In the genomic region with DNA sequence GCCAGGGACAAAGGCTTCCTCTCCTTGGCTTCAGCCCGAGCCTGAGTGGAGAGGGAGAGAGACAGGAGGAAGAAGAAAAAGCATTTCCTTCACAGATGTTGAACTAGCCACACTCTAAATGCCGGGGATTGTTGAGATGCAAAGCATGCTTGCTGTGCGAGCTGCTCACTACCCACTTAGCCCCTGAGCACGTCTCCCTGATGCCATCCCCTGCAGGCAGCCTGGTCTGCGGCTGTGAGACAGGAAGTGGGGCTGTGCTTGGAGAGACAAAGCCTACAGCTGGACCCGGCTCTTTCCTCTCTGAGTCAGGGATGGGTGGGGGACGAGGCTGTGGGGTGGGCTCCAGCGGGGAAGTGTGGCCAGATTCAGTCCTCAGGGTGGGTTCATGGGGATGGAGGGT, we compare ENCODE assay signal across 15 cellular contexts. TPM values are rescaled to one million over a fixed set of nuclear protein-coding genes. Genes with fewer than 3 reads are reported as not detected.
DNase-seq lines count a peak whose midpoint lies in the region; ATAC-seq and TF ChIP-seq lines count a peak whose summit lies in the region.
"Had no signal": no experiment of that assay in that cellular context is flagged by ENCODE, and none has a peak within 500 bp of the region (broad histone marks: within the 10 kb centered on the region; RNA-seq: fewer than 3 reads in every experiment).

No MANE protein-coding gene starts in this region.

- TF ChIP-seq CTCF in AG04449 (IDR thresholded peaks at IDR 0.05; ENCODE audit: insufficient read depth, low read length, missing control alignments) (no peak), GM23338 (conservative IDR thresholded peaks at IDR 0.05; ENCODE audit: low read depth in 2 of 2) (no peak), thyroid gland (IDR thresholded peaks at IDR 0.05) (no peak)

- H3K36me3 ChIP-seq in GM23338 (ENCODE audit: insufficient read depth) (no peaks in the 10 kb centered on the region), SJCRH30 (no peaks in the 10 kb centered on the region), thyroid gland (no peaks in the 10 kb centered on the region)
- H3K36me3 ChIP-seq: thoracic aorta, WERI-Rb-1 had no signal

- H3K36me3 Mint-ChIP-seq in GM23338 (ENCODE audit: low read depth) = no peaks in the 10 kb centered on the region; the same call in 2 of the 3 replicates

- H3K4me2 ChIP-seq in GM23338 = no peak overlapping the region

- H2AFZ ChIP-seq in GM23338 = peak overlapping the region; percentile 84

- WGBS in thyroid gland, 2 donors = 22 to 28% methylated on average over 8 of the region's 8 CpGs

- no peaks in the 10 kb centered on the region for H3F3A ChIP-seq in GM23338 (replicated peaks; ENCODE audit: low read depth)

- H3K4me1 ChIP-seq in GM23338 (ENCODE audit: insufficient read depth) = no peaks in the 10 kb centered on the region; the same call in 1 of the 2 replicates
- peaks cover 4% of the 10 kb centered on the region; the same call in 1 of the 2 replicates for H3K4me1 ChIP-seq in SJCRH30
- no peaks in the 10 kb centered on the region for H3K4me1 ChIP-seq in thyroid gland

- no peak overlapping the region for H3K27ac ChIP-seq in GM23338 (ENCODE audit: low read depth)
- no peak overlapping the region for H3K27ac ChIP-seq in SJCRH30
- H3K27ac ChIP-seq in thyroid gland = no peak overlapping the region
- H3K27ac ChIP-seq: coronary artery, thoracic aorta, WERI-Rb-1 had no signal

- H3K27me3 Mint-ChIP-seq in GM23338 (ENCODE audit: insufficient read depth, low read depth, poor library complexity) = peaks cover 15% of the 10 kb centered on the region

- H4K20me1 ChIP-seq in GM23338 (replicated peaks; ENCODE audit: insufficient read depth) = no peaks in the 10 kb centered on the region

- H3K4me1 Mint-ChIP-seq in GM23338 = peaks cover 16% of the 10 kb centered on the region
- H3K4me1 Mint-ChIP-seq: activated naive CD8-positive, alpha-beta T cell treated with anti-CD3 and anti-CD28 coated beads, Interleukin-2, amount 50 U/mL, for 24 hours had no signal

- intact Hi-C loops in thyroid gland (cut with DNase I) = no loop called here

- H3K79me2 ChIP-seq in GM23338 (replicated peaks; ENCODE audit: insufficient read depth) = no peaks in the 10 kb centered on the region

- H3K9me3 ChIP-seq in SJCRH30 (replicated peaks) (no peaks in the 10 kb centered on the region), thyroid gland (no peaks in the 10 kb centered on the region)
- H3K9me3 ChIP-seq: thoracic aorta had no signal

- H3K4me3 ChIP-seq in AG04449 (ENCODE audit: low read depth, low read length) (no peak overlapping the region), GM23338 (no peak overlapping the region), SJCRH30 (no peak overlapping the region), thyroid gland (replicated peaks in 1 of 3) (no peak overlapping the region)
- H3K4me3 ChIP-seq: coronary artery, thoracic aorta had no signal

- no peak overlapping the region; the same call in 2 of the 3 replicates for H3K4me3 Mint-ChIP-seq in GM23338
- H3K4me3 Mint-ChIP-seq: activated naive CD8-positive, alpha-beta T cell treated with anti-CD3 and anti-CD28 coated beads, Interleukin-2, amount 50 U/mL, for 24 hours had no signal

- peak; percentile 56 for DNase-seq in AG04449 (ENCODE audit: low read depth, low spot score)
- DNase-seq in GM23338 (ENCODE audit: low spot score) = peak; percentile 38
- peak; percentile 25 to 30 for DNase-seq in SJCRH30
- peak; percentile 58 for DNase-seq in iPS-NIHi7 (ENCODE audit: extremely low spot score)
- no peak for DNase-seq in thyroid gland
- no peak for DNase-seq in left lobe of liver (ENCODE audit: low spot score)
- DNase-seq: activated naive CD8-positive, alpha-beta T cell treated with anti-CD3 and anti-CD28 coated beads, Interleukin-2, amount 50 U/mL, for 24 hours; WERI-Rb-1 had no signal

- no peak for TF ChIP-seq POLR2A in thyroid gland (IDR thresholded peaks at IDR 0.05)

- ATAC-seq in GM23338 (peak; percentile 40), GM21423 (IDR thresholded peaks at IDR 0.05; ENCODE audit: unreplicated experiment) (no peak), GM18517 (IDR thresholded peaks at IDR 0.05; ENCODE audit: unreplicated experiment) (no peak), left lobe of liver (no peak)
- ATAC-seq: activated naive CD8-positive, alpha-beta T cell treated with anti-CD3 and anti-CD28 coated beads, Interleukin-2, amount 50 U/mL, for 24 hours; esophagus mucosa had no signal

- CTCF ChIA-PET in AG04449 (lab: Yijun Ruan, JAX) = interaction anchor here (0.9 to 1.8 kb wide), 4 partner anchors 9 to 30 kb away, joined by 3 to 5 read pairs (median 4); no protein-coding TSS in a partner anchor

- POLR2A ChIA-PET in AG04449 (lab: Yijun Ruan, JAX) = no interaction called here

- peaks cover 3% of the 10 kb centered on the region; the same call in 1 of the 2 replicates for H3K9me2 ChIP-seq in GM23338 (ENCODE audit: insufficient read depth)

- no peak overlapping the region for H3K27ac Mint-ChIP-seq in GM23338
- H3K27ac Mint-ChIP-seq: activated naive CD8-positive, alpha-beta T cell treated with anti-CD3 and anti-CD28 coated beads, Interleukin-2, amount 50 U/mL, for 24 hours had no signal

- H3K9me3 Mint-ChIP-seq in GM23338 = no peaks in the 10 kb centered on the region
- H3K9me3 Mint-ChIP-seq: activated naive CD8-positive, alpha-beta T cell treated with anti-CD3 and anti-CD28 coated beads, Interleukin-2, amount 50 U/mL, for 24 hours had no signal

- H3K27me3 ChIP-seq in GM23338 (ENCODE audit: insufficient read depth) (no peaks in the 10 kb centered on the region), SJCRH30 (no peaks in the 10 kb centered on the region), thyroid gland (no peaks in the 10 kb centered on the region)

TF ChIP-seq in GM23338, 12 proteins besides CTCF, POLR2A, EP300 and RAD21 (continues in another document):
- TF ChIP-seq STAT1 (IDR thresholded peaks at IDR 0.05; ENCODE audit: unreplicated experiment) = no peak
- TF ChIP-seq, protein P1, sequence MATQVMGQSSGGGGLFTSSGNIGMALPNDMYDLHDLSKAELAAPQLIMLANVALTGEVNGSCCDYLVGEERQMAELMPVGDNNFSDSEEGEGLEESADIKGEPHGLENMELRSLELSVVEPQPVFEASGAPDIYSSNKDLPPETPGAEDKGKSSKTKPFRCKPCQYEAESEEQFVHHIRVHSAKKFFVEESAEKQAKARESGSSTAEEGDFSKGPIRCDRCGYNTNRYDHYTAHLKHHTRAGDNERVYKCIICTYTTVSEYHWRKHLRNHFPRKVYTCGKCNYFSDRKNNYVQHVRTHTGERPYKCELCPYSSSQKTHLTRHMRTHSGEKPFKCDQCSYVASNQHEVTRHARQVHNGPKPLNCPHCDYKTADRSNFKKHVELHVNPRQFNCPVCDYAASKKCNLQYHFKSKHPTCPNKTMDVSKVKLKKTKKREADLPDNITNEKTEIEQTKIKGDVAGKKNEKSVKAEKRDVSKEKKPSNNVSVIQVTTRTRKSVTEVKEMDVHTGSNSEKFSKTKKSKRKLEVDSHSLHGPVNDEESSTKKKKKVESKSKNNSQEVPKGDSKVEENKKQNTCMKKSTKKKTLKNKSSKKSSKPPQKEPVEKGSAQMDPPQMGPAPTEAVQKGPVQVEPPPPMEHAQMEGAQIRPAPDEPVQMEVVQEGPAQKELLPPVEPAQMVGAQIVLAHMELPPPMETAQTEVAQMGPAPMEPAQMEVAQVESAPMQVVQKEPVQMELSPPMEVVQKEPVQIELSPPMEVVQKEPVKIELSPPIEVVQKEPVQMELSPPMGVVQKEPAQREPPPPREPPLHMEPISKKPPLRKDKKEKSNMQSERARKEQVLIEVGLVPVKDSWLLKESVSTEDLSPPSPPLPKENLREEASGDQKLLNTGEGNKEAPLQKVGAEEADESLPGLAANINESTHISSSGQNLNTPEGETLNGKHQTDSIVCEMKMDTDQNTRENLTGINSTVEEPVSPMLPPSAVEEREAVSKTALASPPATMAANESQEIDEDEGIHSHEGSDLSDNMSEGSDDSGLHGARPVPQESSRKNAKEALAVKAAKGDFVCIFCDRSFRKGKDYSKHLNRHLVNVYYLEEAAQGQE (IDR thresholded peaks at IDR 0.05; ENCODE audit: unreplicated experiment) = no peak
- TF ChIP-seq JUNB (IDR thresholded peaks at IDR 0.05; ENCODE audit: unreplicated experiment) = no peak

RNA-seq across cellular contexts. Expression of a gene that starts 13.7 kb away (rescaled TPM):
- 0.17 and 0.62 TPM in 2 replicates for total RNA-seq in GM23338 (2014; rRNA removed; shearing (Covaris generic))
- not detected in 2 replicates for polyA plus RNA-seq in GM23338 (2016; fragmentation: Nextera tagmentation; extraction: Ambion mirVana)
- total RNA-seq in SJCRH30 (2014; rRNA removed; shearing (Covaris generic)) = not detected in 2 replicates
- 1 to 10 TPM in 1 of 4 donors, not detected in 3; 1.2 TPM for total RNA-seq in thyroid gland
- total RNA-seq in left lobe of liver = not detected
- total RNA-seq: esophagus mucosa, LHCN-M2, lung microvascular endothelial cell had no signal

RNA-seq across cellular contexts. Expression of a gene that starts 46.6 kb away (rescaled TPM):
- total RNA-seq in GM23338 (2014; rRNA removed; shearing (Covaris generic)) = 2.7 and 3.6 TPM in 2 replicates
- polyA plus RNA-seq in GM23338 (2016; fragmentation: Nextera tagmentation; extraction: Ambion mirVana) = 2.8 and 3.4 TPM in 2 replicates
- total RNA-seq in SJCRH30 (2014; rRNA removed; shearing (Covaris generic)) = 10.8 and 11.9 TPM in 2 replicates
- 1 to 10 TPM in 1 of 4 donors, under 1 TPM in 3; 0.68 to 2.4 (median 0.82) TPM for total RNA-seq in thyroid gland
- 2.7 TPM for total RNA-seq in left lobe of liver

RNA-seq across cellular contexts. Expression of a gene that starts 57.9 kb away (rescaled TPM):
- 32.2 and 36.2 TPM in 2 replicates for total RNA-seq in GM23338 (2014; rRNA removed; shearing (Covaris generic))
- polyA plus RNA-seq in GM23338 (2016; fragmentation: Nextera tagmentation; extraction: Ambion mirVana) = 26.1 and 33.2 TPM in 2 replicates
- total RNA-seq in SJCRH30 (2014; rRNA removed; shearing (Covaris generic)) = 45.4 and 48.9 TPM in 2 replicates
- 10 to 100 TPM; 45.9 to 88.3 (median 51.6) TPM for total RNA-seq in thyroid gland
- 28.1 TPM for total RNA-seq in left lobe of liver

Comparison
In these comparisons a context has a peak if more than half of its experiments do, and no peak if none do; other contexts are left out.
1. DNase-seq: peak in AG04449 (single experiment), GM23338 (single experiment), SJCRH30 (2 of 2) and iPS-NIHi7 (single experiment); none in thyroid gland (0 of 2) and left lobe of liver (single experiment).